Comparison of ENCODE assay signal across 18 cellular contexts in genomic region chr11:61413496-61413895, GRCh38. TPM values are rescaled to one million over a fixed set of nuclear protein-coding genes. Genes with fewer than 3 reads are reported as not detected.
DNase-seq lines count a peak whose midpoint lies in the region; ATAC-seq and TF ChIP-seq lines count a peak whose summit lies in the region.
"Had no signal": no experiment of that assay in that cellular context is flagged by ENCODE, and none has a peak within 500 bp of the region (broad histone marks: within the 10 kb centered on the region; RNA-seq: fewer than 3 reads in every experiment).

No MANE protein-coding gene starts in this region.

- no peaks in the 10 kb centered on the region for H3K27me3 Mint-ChIP-seq in activated CD4-positive, alpha-beta memory T cell treated with anti-CD3 and anti-CD28 coated beads for 36 hours
- no peaks in the 10 kb centered on the region for H3K27me3 Mint-ChIP-seq in natural killer cell (ENCODE audit: low read depth in 2 of 2)

- H3K27ac Mint-ChIP-seq in activated CD4-positive, alpha-beta memory T cell treated with anti-CD3 and anti-CD28 coated beads for 36 hours: peak overlapping the region; percentile 6
- H3K27ac Mint-ChIP-seq in natural killer cell: peak overlapping the region in 1 of 2 donors; percentile 50

- peak; percentile 21 for DNase-seq in EH (ENCODE audit: low read depth)
- DNase-seq in activated CD4-positive, alpha-beta memory T cell treated with anti-CD3 and anti-CD28 coated beads for 36 hours: no peak
- DNase-seq in fibroblast of gingiva (ENCODE audit: low read depth): peak; percentile 52
- DNase-seq in natural killer cell: no peak
- DNase-seq in left colon: no peak
- DNase-seq: activated CD4-positive, alpha-beta T cell treated with anti-CD3 and anti-CD28 coated beads, Interleukin-2, amount 50 U/mL, for 1 hour; anterior cingulate cortex; Calu3; GDM1; left ventricle myocardium superior; occipital lobe; SK-N-SH had no signal

- no peak overlapping the region for H3K4me3 Mint-ChIP-seq in activated CD4-positive, alpha-beta memory T cell treated with anti-CD3 and anti-CD28 coated beads for 36 hours
- H3K4me3 Mint-ChIP-seq in natural killer cell: no peak overlapping the region

- H3K9me3 Mint-ChIP-seq in activated CD4-positive, alpha-beta memory T cell treated with anti-CD3 and anti-CD28 coated beads for 36 hours: no peaks in the 10 kb centered on the region
- no peaks in the 10 kb centered on the region for H3K9me3 Mint-ChIP-seq in natural killer cell
- H3K9me3 Mint-ChIP-seq: activated T-helper 2 cell treated with anti-CD3 and anti-CD28 coated beads, Interferon-gamma antibody, Interleukin-2, Interleukin-4, amounts not matched to agents 10 μg/mL and 5 μg/mL and 100 μg/mL, durations not matched to agents 14 hours and 24 hours and 36 hours had no signal

- peaks cover 65% of the 10 kb centered on the region for H3K36me3 Mint-ChIP-seq in activated CD4-positive, alpha-beta memory T cell treated with anti-CD3 and anti-CD28 coated beads for 36 hours
- peaks cover 27% of the 10 kb centered on the region for H3K36me3 Mint-ChIP-seq in natural killer cell

- H3K4me3 ChIP-seq in ACC112 (ENCODE audit: low read depth, low read length): no peak overlapping the region
- H3K4me3 ChIP-seq: right atrium auricular region had no signal

- H3K27me3 ChIP-seq in ACC112 (ENCODE audit: insufficient read depth, low read length): no peaks in the 10 kb centered on the region
- H3K27me3 ChIP-seq: right atrium auricular region had no signal

- peak overlapping the region; percentile 49 for H3K27ac ChIP-seq in ACC112 (ENCODE audit: low read depth, low read length)
- H3K27ac ChIP-seq: right atrium auricular region had no signal

- peaks cover 20% of the 10 kb centered on the region for H3K79me2 ChIP-seq in ACC112 (ENCODE audit: control insufficient read depth, insufficient read depth, low read length, unreplicated experiment)

- H3K4me1 ChIP-seq in ACC112 (ENCODE audit: control insufficient read depth, insufficient read depth, low read length, unreplicated experiment): peaks cover 14% of the 10 kb centered on the region

- peaks cover 46% of the 10 kb centered on the region for H3K36me3 ChIP-seq in ACC112 (ENCODE audit: insufficient read depth, low read length)

- peaks cover 18% of the 10 kb centered on the region for H3K4me1 Mint-ChIP-seq in activated CD4-positive, alpha-beta memory T cell treated with anti-CD3 and anti-CD28 coated beads for 36 hours (ENCODE audit: low read depth)
- H3K4me1 Mint-ChIP-seq in natural killer cell: peaks cover 24 to 28% of the 10 kb centered on the region in 2 donors

- CTCF ChIA-PET in activated CD4-positive, alpha-beta memory T cell treated with anti-CD3 and anti-CD28 coated beads for 36 hours (lab: Charles Lee): interaction anchor here (0.7 kb wide), 1 partner anchor 158 kb away, joined by 4 read pairs; no protein-coding TSS in a partner anchor

- no peak for ATAC-seq in HG03045 (IDR thresholded peaks at IDR 0.05; ENCODE audit: unreplicated experiment)
- no peak for ATAC-seq in natural killer cell
- no peak for ATAC-seq in SK-N-SH treated with all-trans-retinoic acid at 6 μM for 48 hours
- no peak for ATAC-seq in left colon
- ATAC-seq: left ventricle myocardium superior, Panc1 had no signal

- TF ChIP-seq CTCF in natural killer cell (IDR thresholded peaks at IDR 0.05): no peak

- no peak overlapping the region for H2AFZ ChIP-seq in ACC112 (ENCODE audit: low read length, unreplicated experiment)

- POLR2A ChIA-PET in activated CD4-positive, alpha-beta memory T cell treated with anti-CD3 and anti-CD28 coated beads for 36 hours (lab: Charles Lee): no interaction called here

- intact Hi-C loops in activated CD4-positive, alpha-beta memory T cell treated with anti-CD3 and anti-CD28 coated beads for 36 hours (cut with micrococcal nuclease): no loop called here
- intact Hi-C loops in natural killer cell (cut with micrococcal nuclease): no loop called here
- intact Hi-C loops in left colon (cut with DNase I, micrococcal nuclease): no loop called here

TF ChIP-seq in SK-N-SH treated with all-trans-retinoic acid at 6 μM for 48 hours, 23 proteins besides CTCF, POLR2A, EP300 and RAD21 (continues in another document):
- TF ChIP-seq ISL1 (CRISPR knock-in tag; IDR thresholded peaks at IDR 0.05) (no peak), ESRRG (CRISPR knock-in tag; IDR thresholded peaks at IDR 0.05) (no peak), CSDC2 (CRISPR knock-in tag; IDR thresholded peaks at IDR 0.05) (no peak), ZNF8 (CRISPR knock-in tag; IDR thresholded peaks at IDR 0.05) (no peak), BACH2 (CRISPR knock-in tag; IDR thresholded peaks at IDR 0.05; ENCODE audit: borderline replicate concordance) (no peak), PATZ1 (CRISPR knock-in tag; IDR thresholded peaks at IDR 0.05; ENCODE audit: borderline replicate concordance) (no peak), ARNTL (CRISPR knock-in tag; IDR thresholded peaks at IDR 0.05; ENCODE audit: borderline replicate concordance, low read depth) (no peak), GLIS3 (CRISPR knock-in tag; IDR thresholded peaks at IDR 0.05) (no peak), ZFP30 (CRISPR knock-in tag; IDR thresholded peaks at IDR 0.05) (no peak), RARB (CRISPR knock-in tag; IDR thresholded peaks at IDR 0.05) (no peak), TSHZ2 (CRISPR knock-in tag; IDR thresholded peaks at IDR 0.05) (no peak), OSR1 (CRISPR knock-in tag; IDR thresholded peaks at IDR 0.05) (no peak)

RNA-seq across cellular contexts. Expression of gene CPSF7, which starts 16.3 kb away (rescaled TPM):
- 100 to 1,000 TPM in 1 of 2 experiments, 10 to 100 TPM in 1; 90.9 to 100 TPM for total RNA-seq in activated CD4-positive, alpha-beta memory T cell treated with anti-CD3 and anti-CD28 coated beads for 36 hours
- total RNA-seq in natural killer cell (100 to 1,000 TPM in 2 of 3 donors, 10 to 100 TPM in 1; 99.5 to 120 (median 104) TPM), left colon (10 to 100 TPM; 58.1 to 59.0 TPM)

RNA-seq across cellular contexts. Expression of gene SDHAF2, which starts 16.4 kb away (rescaled TPM):
- total RNA-seq in activated CD4-positive, alpha-beta memory T cell treated with anti-CD3 and anti-CD28 coated beads for 36 hours: 10 to 100 TPM; 31.4 to 35.4 TPM
- total RNA-seq in natural killer cell (10 to 100 TPM; 40.2 to 50.4 (median 40.8) TPM), left colon (10 to 100 TPM; 33.4 to 39.2 TPM)

RNA-seq across cellular contexts. Expression of gene TMEM216, which starts 21.1 kb away (rescaled TPM):
- total RNA-seq in activated CD4-positive, alpha-beta memory T cell treated with anti-CD3 and anti-CD28 coated beads for 36 hours: 1 to 10 TPM; 9.2 to 10.0 TPM
- total RNA-seq in natural killer cell (10 to 100 TPM in 1 of 3 donors, 1 to 10 TPM in 2; 5.1 to 10.7 (median 9.2) TPM), left colon (1 to 10 TPM; 7.9 to 8.5 TPM)

RNA-seq across cellular contexts. Expression of gene TMEM138, which starts 51.3 kb away (rescaled TPM):
- 10 to 100 TPM; 33.7 to 34.6 TPM for total RNA-seq in activated CD4-positive, alpha-beta memory T cell treated with anti-CD3 and anti-CD28 coated beads for 36 hours
- total RNA-seq in natural killer cell: 10 to 100 TPM; 63.8 to 75.9 (median 66.5) TPM
- 10 to 100 TPM; 33.9 to 40.5 TPM for total RNA-seq in left colon

RNA-seq across cellular contexts. Expression of gene CYB561A3, which starts 51.8 kb away (rescaled TPM):
- total RNA-seq in activated CD4-positive, alpha-beta memory T cell treated with anti-CD3 and anti-CD28 coated beads for 36 hours: 10 to 100 TPM; 32.3 to 32.9 TPM
- total RNA-seq in natural killer cell (10 to 100 TPM; 24.6 to 33.5 (median 30.2) TPM), left colon (10 to 100 TPM; 80.6 to 80.8 TPM)

Comparison
In these comparisons a context has a peak if more than half of its experiments do, and no peak if none do; other contexts are left out.
1. DNase-seq: peak in EH (single experiment) and fibroblast of gingiva (single experiment); none in activated CD4-positive, alpha-beta memory T cell treated with anti-CD3 and anti-CD28 coated beads for 36 hours (single experiment), natural killer cell (single experiment) and left colon (0 of 2).